Comparison of ENCODE assay signal across 1 cellular context in the genomic region with DNA sequence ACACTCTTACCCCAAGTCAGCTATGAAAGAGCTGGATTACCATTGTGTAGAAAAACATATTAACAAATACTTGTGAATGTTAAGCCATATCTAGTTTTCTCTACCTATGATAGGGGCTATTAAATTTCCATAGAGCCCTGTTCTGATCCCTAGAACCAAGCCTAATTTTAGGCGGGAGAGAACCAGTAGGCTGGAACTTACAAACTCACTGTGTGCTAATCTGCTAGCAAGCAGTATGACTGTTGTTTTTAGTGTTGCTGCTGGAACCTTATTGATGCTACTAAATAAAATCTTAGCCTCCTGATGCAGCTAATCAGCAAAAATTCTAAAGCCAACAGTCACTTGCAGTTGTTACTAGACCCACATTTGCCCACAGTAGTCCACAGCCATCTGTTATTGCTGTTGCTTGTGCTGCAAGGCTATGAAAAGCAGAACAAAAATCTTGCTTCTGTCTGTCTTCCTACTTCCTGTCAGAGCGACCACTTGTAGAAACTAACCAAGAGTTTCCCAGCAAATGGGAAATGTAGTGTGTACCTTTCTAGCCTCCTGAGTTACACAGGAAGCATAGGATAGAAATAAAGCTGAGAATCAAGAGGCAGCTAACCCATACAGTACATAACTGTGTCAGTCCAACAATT.
TF ChIP-seq lines count a peak whose summit lies in the region.

No MANE protein-coding gene starts in this region.

TF ChIP-seq in SK-N-SH treated with all-trans-retinoic acid at 6 μM for 48 hours, 23 proteins besides CTCF, POLR2A, EP300 and RAD21 (continued from another document):
- TF ChIP-seq TCF4 (CRISPR knock-in tag; IDR thresholded peaks at IDR 0.05; ENCODE audit: borderline replicate concordance) = no peak
- TF ChIP-seq, protein P1, sequence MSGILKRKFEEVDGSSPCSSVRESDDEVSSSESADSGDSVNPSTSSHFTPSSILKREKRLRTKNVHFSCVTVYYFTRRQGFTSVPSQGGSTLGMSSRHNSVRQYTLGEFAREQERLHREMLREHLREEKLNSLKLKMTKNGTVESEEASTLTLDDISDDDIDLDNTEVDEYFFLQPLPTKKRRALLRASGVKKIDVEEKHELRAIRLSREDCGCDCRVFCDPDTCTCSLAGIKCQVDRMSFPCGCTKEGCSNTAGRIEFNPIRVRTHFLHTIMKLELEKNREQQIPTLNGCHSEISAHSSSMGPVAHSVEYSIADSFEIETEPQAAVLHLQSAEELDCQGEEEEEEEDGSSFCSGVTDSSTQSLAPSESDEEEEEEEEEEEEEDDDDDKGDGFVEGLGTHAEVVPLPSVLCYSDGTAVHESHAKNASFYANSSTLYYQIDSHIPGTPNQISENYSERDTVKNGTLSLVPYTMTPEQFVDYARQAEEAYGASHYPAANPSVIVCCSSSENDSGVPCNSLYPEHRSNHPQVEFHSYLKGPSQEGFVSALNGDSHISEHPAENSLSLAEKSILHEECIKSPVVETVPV (CRISPR knock-in tag; IDR thresholded peaks at IDR 0.05) = no peak
- no peak for TF ChIP-seq ZFP3 (CRISPR knock-in tag; IDR thresholded peaks at IDR 0.05)
